ENCODE assay signal across 8 cellular contexts in the genomic region with DNA sequence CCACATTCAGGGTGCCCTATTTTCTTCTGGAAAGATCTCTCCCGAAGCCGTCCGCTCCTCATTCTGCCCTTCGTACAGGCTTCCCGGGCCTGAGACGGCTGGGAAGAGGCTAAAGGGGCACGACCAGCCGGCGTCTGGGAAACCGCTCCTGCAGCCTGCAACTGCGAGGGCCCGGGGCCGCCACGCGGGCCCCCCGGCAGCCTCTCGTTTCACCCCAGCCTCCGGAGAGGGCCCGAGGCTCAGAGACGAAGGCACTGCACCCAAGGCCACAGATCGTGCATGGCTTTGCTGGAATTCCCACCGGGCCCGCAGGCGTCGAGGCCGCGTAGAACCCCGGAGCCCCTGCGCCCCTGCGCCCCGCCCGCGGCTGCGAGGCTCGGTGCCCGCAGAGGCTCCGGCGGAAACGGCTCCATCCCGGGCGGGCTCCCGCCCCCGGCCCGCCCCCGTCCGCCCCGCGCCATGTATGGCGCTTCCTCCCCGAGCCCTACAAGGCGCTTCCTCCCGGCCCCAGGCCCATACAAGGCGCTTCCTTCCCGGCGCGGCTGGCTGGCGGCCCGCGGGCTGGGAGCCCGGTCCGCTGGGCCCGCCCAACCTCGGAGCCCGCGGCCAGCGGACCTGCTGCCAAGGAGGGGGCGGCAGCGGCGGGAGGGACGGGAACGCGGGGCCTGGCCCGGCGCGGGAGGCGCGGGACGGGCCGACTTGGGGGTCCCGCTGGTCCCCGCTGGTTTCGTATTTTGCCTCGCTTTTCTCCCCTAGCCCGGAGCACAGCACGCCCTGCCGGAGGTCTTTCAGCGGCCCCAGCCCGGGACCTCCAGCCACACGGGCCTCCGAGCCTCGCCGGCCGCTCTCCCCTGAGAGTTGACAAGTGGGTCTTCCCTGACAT. TPM values are rescaled to one million over a fixed set of nuclear protein-coding genes. Genes with fewer than 3 reads are reported as not detected.
DNase-seq lines count a peak whose midpoint lies in the region; ATAC-seq and TF ChIP-seq lines count a peak whose summit lies in the region.

No MANE protein-coding gene starts in this region.

- peaks cover 20% of the 10 kb centered on the region for H3K4me1 Mint-ChIP-seq in CD14-positive monocyte

- peak overlapping the region; percentile 35 for H3K27ac ChIP-seq in epithelial cell of prostate

- intact Hi-C loops in CD14-positive monocyte (cut with micrococcal nuclease), result loop anchor here (2.0 kb wide), 1 partner anchor 27 kb away; the partner anchor contains the start of gene EGR1 (in 2 of the 2)

- peaks cover 0 to 3% of the 10 kb centered on the region in 2 donors for H3K36me3 Mint-ChIP-seq in CD14-positive monocyte

- peaks cover 39 to 45% (median 44%) of the 10 kb centered on the region in 3 donors for H3K27me3 Mint-ChIP-seq in CD14-positive monocyte (ENCODE audit: low read depth in 3 of 3)

- H3K27ac Mint-ChIP-seq in CD14-positive monocyte, result no peak overlapping the region

- no peak for TF ChIP-seq CTCF in CD14-positive monocyte (IDR thresholded peaks at IDR 0.05)

- DNase-seq in CD14-positive monocyte (ENCODE audit: low spot score), result peak; percentile 83
- DNase-seq in NOMO-1 treated with dmso at 0.1 percent for 144 hours (lab: John Stamatoyannopoulos, UW; ENCODE audit: unreplicated experiment), result peak; percentile 84
- DNase-seq in activated T-cell treated with anti-CD3 and anti-CD28 coated beads for 24 hours (ENCODE audit: low read depth), result peak; percentile 78
- no peak for DNase-seq in epithelial cell of prostate (ENCODE audit: low read depth, low spot score)
- DNase-seq in mucosa of gallbladder (ENCODE audit: low spot score), result peak; percentile 91
- peak; percentile 72 to 76 for DNase-seq in stimulated activated CD8-positive, alpha-beta memory T cell treated with anti-CD3 and anti-CD28 coated beads, Interleukin-2, amount 100 ng/mL, for 48 hours (ENCODE audit: low read depth in 2 of 2)

- ATAC-seq in GM19438 (IDR thresholded peaks at IDR 0.05; ENCODE audit: low read depth, unreplicated experiment) (peak; percentile 96), HG03558 (IDR thresholded peaks at IDR 0.05; ENCODE audit: extremely low read depth, unreplicated experiment) (peak; percentile 93)

- H3K4me3 Mint-ChIP-seq in CD14-positive monocyte, result peak overlapping the region; percentile 80 to 93

- H3K9me3 Mint-ChIP-seq in CD14-positive monocyte, result peaks cover 0 to 6% (median 3%) of the 10 kb centered on the region in 7 donors

RNA-seq across cellular contexts. Expression of gene EGR1, which starts 26.6 kb away (rescaled TPM):
- polyA plus RNA-seq in CD14-positive monocyte, result 100 to 1,000 TPM in 1 of 2 donors, 1 to 10 TPM in 1; 8.4 to 105 TPM
- total RNA-seq in mucosa of gallbladder, result 98.5 TPM

RNA-seq across cellular contexts. Expression of gene ETF1, which starts 51.1 kb away (rescaled TPM):
- 10 to 100 TPM; 61.6 to 71.4 TPM for polyA plus RNA-seq in CD14-positive monocyte
- total RNA-seq in mucosa of gallbladder, result 63.1 TPM

RNA-seq across cellular contexts. Expression of gene REEP2, which starts 53.1 kb away (rescaled TPM):
- polyA plus RNA-seq in CD14-positive monocyte, result not detected
- 7.6 TPM for total RNA-seq in mucosa of gallbladder
